Comparison of ENCODE assay signal across 15 cellular contexts in genomic region chr13:31870511-31870910, GRCh38.
DNase-seq lines count a peak whose midpoint lies in the region; ATAC-seq and TF ChIP-seq lines count a peak whose summit lies in the region.
"Had no signal": no experiment of that assay in that cellular context is flagged by ENCODE, and none has a peak within 500 bp of the region (broad histone marks: within the 10 kb centered on the region; RNA-seq: fewer than 3 reads in every experiment).

No MANE protein-coding gene starts in this region.

- no peaks in the 10 kb centered on the region for H3K27me3 ChIP-seq in MG63
- H3K27me3 ChIP-seq: BLaER1 had no signal

- no peak overlapping the region for H3K4me3 ChIP-seq in MG63
- H3K4me3 ChIP-seq in cardiac fibroblast (replicated peaks in 1 of 2; ENCODE audit: low read depth in 2 of 2, low read length in 2 of 2), result no peak overlapping the region
- H3K4me3 ChIP-seq: BLaER1 had no signal

- no peak for TF ChIP-seq CTCF in cardiac fibroblast (IDR thresholded peaks at IDR 0.05; ENCODE audit: low read depth, low read length)

- no peak for ATAC-seq in GM18502 (IDR thresholded peaks at IDR 0.05; ENCODE audit: poor library complexity, unreplicated experiment)

- H3K9me3 ChIP-seq in MG63, result no peaks in the 10 kb centered on the region
- H3K9me3 ChIP-seq: BLaER1 had no signal

- no peaks in the 10 kb centered on the region for H3K36me3 ChIP-seq in MG63
- H3K36me3 ChIP-seq: BLaER1 had no signal

- DNase-seq in EH (ENCODE audit: low read depth) (peak; percentile 34), MG63 (peak; percentile 21), cardiac fibroblast (ENCODE audit: low read depth in 2 of 2) (peak; percentile 6 to 15), iris pigment epithelial cell (ENCODE audit: low read depth) (peak; percentile 3), NCI-H187 treated with DMSO at 0.1 percent for 48 hours (lab: John Stamatoyannopoulos, UW) (no peak), amniotic stem cell (lab: John Stamatoyannopoulos, UW) (no peak), NOMO-1 treated with DMSO at 0.1 percent for 48 hours (lab: John Stamatoyannopoulos, UW; ENCODE audit: unreplicated experiment) (no peak)
- DNase-seq: H9, NCI-H1417 treated with DMSO at 0.1 percent for 48 hours, NCI-H1930, NCI-H226, NCI-H82, SHP77 treated with DMSO at 0.1 percent for 48 hours had no signal

Comparison
In these comparisons a context has a peak if more than half of its experiments do, and no peak if none do; other contexts are left out.
1. DNase-seq: peak in EH (single experiment), MG63 (single experiment), cardiac fibroblast (2 of 2) and iris pigment epithelial cell (single experiment); none in NCI-H187 treated with DMSO at 0.1 percent for 48 hours (single experiment), amniotic stem cell (single experiment) and NOMO-1 treated with DMSO at 0.1 percent for 48 hours (single experiment).